In the genomic region with DNA sequence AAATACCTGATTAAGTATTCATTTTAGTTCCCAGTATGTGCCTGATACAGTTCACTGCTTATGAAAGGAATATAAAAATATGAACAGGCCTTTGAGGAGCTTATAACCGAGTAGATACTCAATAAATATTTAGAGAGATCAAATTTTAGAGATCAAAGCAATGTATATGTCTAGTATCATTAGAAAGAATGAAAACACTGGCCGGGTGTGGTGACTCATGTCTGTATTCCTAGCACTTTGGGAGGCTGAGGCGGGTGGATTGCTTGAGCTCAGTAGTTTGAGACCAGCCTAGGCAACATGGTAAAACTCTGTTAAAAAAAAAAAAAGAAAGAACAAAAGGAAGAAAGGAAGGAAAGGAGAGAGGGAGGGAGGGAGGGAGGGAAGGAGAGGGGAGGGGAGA, we compare ENCODE assay signal across 19 cellular contexts.
DNase-seq lines count a peak whose midpoint lies in the region; TF ChIP-seq lines count a peak whose summit lies in the region.
"Had no signal": no experiment of that assay in that cellular context is flagged by ENCODE, and none has a peak within 500 bp of the region (broad histone marks: within the 10 kb centered on the region; RNA-seq: fewer than 3 reads in every experiment).

No MANE protein-coding gene starts in this region.

- peak; percentile 99 for DNase-seq in DMS53 treated with DMSO at 0.1 percent for 48 hours (lab: John Stamatoyannopoulos, UW; ENCODE audit: unreplicated experiment)
- DNase-seq in LoVo (ENCODE audit: low spot score): peak; percentile 37
- DNase-seq in colonic mucosa: peak; percentile 40
- no peak for DNase-seq in progenitor cell of endocrine pancreas (ENCODE audit: low spot score, unreplicated experiment)
- no peak for DNase-seq in GM03348 (ENCODE audit: low spot score)
- no peak for DNase-seq in RKO (ENCODE audit: low spot score)
- no peak for DNase-seq in KG1 (lab: John Stamatoyannopoulos, UW)
- DNase-seq: ACHN, AML-193, DMS79 treated with DMSO at 0.1 percent for 48 hours, H7, Karpas-422, MM.1S, NCI-H1092 treated with DMSO at 0.1 percent for 48 hours, NCI-H1694, NCI-H2107, NCI-H226, NCI-H526 treated with DMSO at 0.1 percent for 48 hours, SHP77 had no signal

- no peak for TF ChIP-seq CTCF in colonic mucosa (IDR thresholded peaks at IDR 0.05)
- no peak for TF ChIP-seq CTCF in progenitor cell of endocrine pancreas (IDR thresholded peaks at IDR 0.05; ENCODE audit: unreplicated experiment)

- H3K4me1 ChIP-seq in colonic mucosa: no peaks in the 10 kb centered on the region

- no peaks in the 10 kb centered on the region for H3K27me3 Mint-ChIP-seq in progenitor cell of endocrine pancreas

- H3K36me3 Mint-ChIP-seq in progenitor cell of endocrine pancreas (ENCODE audit: insufficient read depth): no peaks in the 10 kb centered on the region

- H3K4me3 ChIP-seq in colonic mucosa: no peak overlapping the region

- H3K9me3 ChIP-seq in colonic mucosa: no peaks in the 10 kb centered on the region

- no peaks in the 10 kb centered on the region for H3K27me3 ChIP-seq in colonic mucosa

- peaks cover 25% of the 10 kb centered on the region for H3K4me1 Mint-ChIP-seq in progenitor cell of endocrine pancreas (ENCODE audit: low read depth)

- peak overlapping the region; percentile 65 for H3K27ac Mint-ChIP-seq in progenitor cell of endocrine pancreas

- peak overlapping the region; percentile 21 for H3K27ac ChIP-seq in colonic mucosa

- intact Hi-C loops in colonic mucosa (cut with DNase I): no loop called here

- H3K4me3 Mint-ChIP-seq in progenitor cell of endocrine pancreas (ENCODE audit: low read depth): no peak overlapping the region

- no peak overlapping the region for H3K9ac ChIP-seq in colonic mucosa (ENCODE audit: low read depth in 2 of 2, low read length in 2 of 2)

- H3K9me3 Mint-ChIP-seq in progenitor cell of endocrine pancreas (ENCODE audit: low read depth): peaks cover 5% of the 10 kb centered on the region

- H3K36me3 ChIP-seq in colonic mucosa: no peaks in the 10 kb centered on the region

Comparison
In these comparisons a context has a peak if more than half of its experiments do, and no peak if none do; other contexts are left out.
1. DNase-seq: peak in DMS53 treated with DMSO at 0.1 percent for 48 hours (single experiment), LoVo (single experiment) and colonic mucosa (single experiment); none in progenitor cell of endocrine pancreas (single experiment), GM03348 (single experiment), RKO (single experiment) and KG1 (single experiment).